ENCODE assay signal across 22 cellular contexts in genomic region chr4:158673633-158674032, GRCh38. TPM values are rescaled to one million over a fixed set of nuclear protein-coding genes. Genes with fewer than 3 reads are reported as not detected.
A peak's percentile ranks its signal among the peaks of the same experiment; 100 is the strongest.
DNase-seq lines count a peak whose midpoint lies in the region; ATAC-seq and TF ChIP-seq lines count a peak whose summit lies in the region.
"Had no signal": no experiment of that assay in that cellular context is flagged by ENCODE, and none has a peak within 500 bp of the region (broad histone marks: within the 10 kb centered on the region; RNA-seq: fewer than 3 reads in every experiment).

No MANE protein-coding gene starts in this region.

- peak overlapping the region; percentile 5 for H3K27ac Mint-ChIP-seq in T-helper 1 cell treated with Interleukin-12 subunit alpha and Interleukin-12 subunit beta and Interleukin-4 antibody, amounts not matched to agents 30 μg/mL and 1 μg/mL, for 36 hours
- no peak overlapping the region for H3K27ac Mint-ChIP-seq in activated T-helper 17 cell treated with anti-CD3 and anti-CD28 coated beads, Interleukin-2, amount 50 U/mL, for 72 hours
- no peak overlapping the region for H3K27ac Mint-ChIP-seq in natural killer cell treated with Interleukin-12 subunit alpha and Interleukin-12 subunit beta and Interleukin-15 and Interleukin-18, amount 100 ng/mL, for 72 hours
- H3K27ac Mint-ChIP-seq in activated CD8-positive, alpha-beta memory T cell treated with anti-CD3 and anti-CD28 coated beads, Interleukin-2, amount 10 ng/mL, durations not matched to agents 7 days and 5 days: no peak overlapping the region
- H3K27ac Mint-ChIP-seq: activated naive CD4-positive, alpha-beta T cell treated with anti-CD3 and anti-CD28 coated beads for 36 hours had no signal

- no peak for ATAC-seq in activated T-helper 17 cell treated with anti-CD3 and anti-CD28 coated beads, Interleukin-2, amount 50 U/mL, for 72 hours (replicated peaks)
- no peak for ATAC-seq in natural killer cell treated with Interleukin-12 subunit alpha and Interleukin-12 subunit beta and Interleukin-15 and Interleukin-18, amount 100 ng/mL, for 72 hours
- ATAC-seq in activated CD8-positive, alpha-beta memory T cell treated with anti-CD3 and anti-CD28 coated beads, Interleukin-2, amount 10 ng/mL, durations not matched to agents 7 days and 5 days: no peak

- H3K27me3 Mint-ChIP-seq in T-helper 1 cell treated with Interleukin-12 subunit alpha and Interleukin-12 subunit beta and Interleukin-4 antibody, amounts not matched to agents 30 μg/mL and 1 μg/mL, for 36 hours (ENCODE audit: low read depth): no peaks in the 10 kb centered on the region
- H3K27me3 Mint-ChIP-seq in activated T-helper 17 cell treated with anti-CD3 and anti-CD28 coated beads, Interleukin-2, amount 50 U/mL, for 72 hours: no peaks in the 10 kb centered on the region
- H3K27me3 Mint-ChIP-seq in natural killer cell treated with Interleukin-12 subunit alpha and Interleukin-12 subunit beta and Interleukin-15 and Interleukin-18, amount 100 ng/mL, for 72 hours: no peaks in the 10 kb centered on the region
- H3K27me3 Mint-ChIP-seq in activated CD8-positive, alpha-beta memory T cell treated with anti-CD3 and anti-CD28 coated beads, Interleukin-2, amount 10 ng/mL, durations not matched to agents 7 days and 5 days: no peaks in the 10 kb centered on the region
- H3K27me3 Mint-ChIP-seq: activated CD4-positive, alpha-beta T cell treated with anti-CD3 and anti-CD28 coated beads, Interleukin-2, amount 10 ng/mL, durations not matched to agents 7 days and 5 days had no signal

- CTCF ChIA-PET in activated CD8-positive, alpha-beta memory T cell treated with anti-CD3 and anti-CD28 coated beads, Interleukin-2, amount 10 ng/mL, durations not matched to agents 7 days and 5 days (lab: Charles Lee): interaction anchor here (1.3 to 1.5 kb wide), 2 partner anchors 17 to 529 kb away, joined by 3 to 5 read pairs; no protein-coding TSS in a partner anchor

- H3K9me3 Mint-ChIP-seq in T-helper 1 cell treated with Interleukin-12 subunit alpha and Interleukin-12 subunit beta and Interleukin-4 antibody, amounts not matched to agents 30 μg/mL and 1 μg/mL, for 36 hours: no peaks in the 10 kb centered on the region
- H3K9me3 Mint-ChIP-seq in activated T-helper 17 cell treated with anti-CD3 and anti-CD28 coated beads, Interleukin-2, amount 50 U/mL, for 72 hours: no peaks in the 10 kb centered on the region
- no peaks in the 10 kb centered on the region for H3K9me3 Mint-ChIP-seq in natural killer cell treated with Interleukin-12 subunit alpha and Interleukin-12 subunit beta and Interleukin-15 and Interleukin-18, amount 100 ng/mL, for 72 hours
- H3K9me3 Mint-ChIP-seq in activated CD8-positive, alpha-beta memory T cell treated with anti-CD3 and anti-CD28 coated beads, Interleukin-2, amount 10 ng/mL, durations not matched to agents 7 days and 5 days (ENCODE audit: low read depth): no peaks in the 10 kb centered on the region
- H3K9me3 Mint-ChIP-seq: activated CD4-positive, alpha-beta T cell treated with anti-CD3 and anti-CD28 coated beads, Interleukin-2, amount 10 ng/mL, durations not matched to agents 7 days and 5 days; activated naive CD4-positive, alpha-beta T cell treated with anti-CD3 and anti-CD28 coated beads for 36 hours had no signal

- H3K4me1 Mint-ChIP-seq in T-helper 1 cell treated with Interleukin-12 subunit alpha and Interleukin-12 subunit beta and Interleukin-4 antibody, amounts not matched to agents 30 μg/mL and 1 μg/mL, for 36 hours (ENCODE audit: low read depth): peaks cover 25% of the 10 kb centered on the region
- H3K4me1 Mint-ChIP-seq in activated T-helper 17 cell treated with anti-CD3 and anti-CD28 coated beads, Interleukin-2, amount 50 U/mL, for 72 hours: peaks cover 8% of the 10 kb centered on the region
- peaks cover 8 to 10% of the 10 kb centered on the region in 2 donors for H3K4me1 Mint-ChIP-seq in natural killer cell treated with Interleukin-12 subunit alpha and Interleukin-12 subunit beta and Interleukin-15 and Interleukin-18, amount 100 ng/mL, for 72 hours (ENCODE audit: low read depth in 2 of 2)
- peaks cover 28% of the 10 kb centered on the region for H3K4me1 Mint-ChIP-seq in activated CD8-positive, alpha-beta memory T cell treated with anti-CD3 and anti-CD28 coated beads, Interleukin-2, amount 10 ng/mL, durations not matched to agents 7 days and 5 days

- H3K4me3 ChIP-seq in KMS-11 (IDR thresholded peaks at IDR 0.05; ENCODE audit: insufficient read depth, low read depth, low read length): no peak overlapping the region
- H3K4me3 ChIP-seq: lung had no signal

- no peaks in the 10 kb centered on the region for H3K36me3 ChIP-seq in KMS-11 (ENCODE audit: insufficient read depth)
- H3K36me3 ChIP-seq: stomach had no signal

- H3K36me3 Mint-ChIP-seq in T-helper 1 cell treated with Interleukin-12 subunit alpha and Interleukin-12 subunit beta and Interleukin-4 antibody, amounts not matched to agents 30 μg/mL and 1 μg/mL, for 36 hours (ENCODE audit: low read depth): peaks cover under 1% of the 10 kb centered on the region
- peaks cover 28% of the 10 kb centered on the region for H3K36me3 Mint-ChIP-seq in activated T-helper 17 cell treated with anti-CD3 and anti-CD28 coated beads, Interleukin-2, amount 50 U/mL, for 72 hours (ENCODE audit: low read depth)
- H3K36me3 Mint-ChIP-seq in natural killer cell treated with Interleukin-12 subunit alpha and Interleukin-12 subunit beta and Interleukin-15 and Interleukin-18, amount 100 ng/mL, for 72 hours: peaks cover 7% of the 10 kb centered on the region
- peaks cover 8% of the 10 kb centered on the region for H3K36me3 Mint-ChIP-seq in activated CD8-positive, alpha-beta memory T cell treated with anti-CD3 and anti-CD28 coated beads, Interleukin-2, amount 10 ng/mL, durations not matched to agents 7 days and 5 days

- H3K79me2 ChIP-seq in KMS-11 (ENCODE audit: insufficient read depth, low read depth): peaks cover 26% of the 10 kb centered on the region

- no peak for TF ChIP-seq CTCF in KMS-11 (conservative IDR thresholded peaks at IDR 0.05; ENCODE audit: low read depth, low read length)

- H3K4me1 ChIP-seq in KMS-11 (ENCODE audit: low read depth, poor library complexity, severe bottlenecking): peaks cover 26% of the 10 kb centered on the region

- no peak overlapping the region for H3K9ac ChIP-seq in KMS-11

- no peaks in the 10 kb centered on the region for H3K27me3 ChIP-seq in KMS-11 (ENCODE audit: insufficient read depth, low read depth)
- H3K27me3 ChIP-seq: stomach had no signal

- H4K20me1 ChIP-seq in KMS-11 (ENCODE audit: insufficient read depth): no peaks in the 10 kb centered on the region; the same call in 1 of the 2 replicates

- H2AFZ ChIP-seq in KMS-11 (ENCODE audit: low read depth): no peak overlapping the region

- DNase-seq in T-helper 1 cell: no peak
- DNase-seq in natural killer cell treated with Interleukin-12 subunit alpha and Interleukin-12 subunit beta and Interleukin-15 and Interleukin-18, amount 100 ng/mL, for 72 hours (ENCODE audit: low spot score): no peak
- no peak for DNase-seq in dermis blood vessel endothelial cell
- no peak for DNase-seq in activated CD8-positive, alpha-beta memory T cell treated with anti-CD3 and anti-CD28 coated beads, Interleukin-2, amount 10 ng/mL, durations not matched to agents 7 days and 5 days
- no peak for DNase-seq in HCEC 1CT
- DNase-seq: 8988T; activated CD4-positive, alpha-beta T cell treated with anti-CD3 and anti-CD28 coated beads, Interleukin-2, amount 10 ng/mL, durations not matched to agents 7 days and 5 days; activated naive CD4-positive, alpha-beta T cell treated with anti-CD3 and anti-CD28 coated beads for 36 hours; activated T-cell treated with anti-CD3 and anti-CD28 coated beads for 4 hours; AML-193; Calu3; NCI-H1417 treated with DMSO at 0.1 percent for 48 hours; NCI-H524 treated with DMSO at 0.1 percent for 48 hours; nucleus accumbens; retina; stimulated activated CD4-positive, alpha-beta T cell treated with anti-CD3 and anti-CD28 coated beads, Interleukin-4, amount 100 ng/mL, for 4 hours; stomach; SW 1271 had no signal

- H3K4me2 ChIP-seq in KMS-11: peak overlapping the region; percentile 52

- no peak overlapping the region for H3K4me3 Mint-ChIP-seq in T-helper 1 cell treated with Interleukin-12 subunit alpha and Interleukin-12 subunit beta and Interleukin-4 antibody, amounts not matched to agents 30 μg/mL and 1 μg/mL, for 36 hours
- H3K4me3 Mint-ChIP-seq in activated T-helper 17 cell treated with anti-CD3 and anti-CD28 coated beads, Interleukin-2, amount 50 U/mL, for 72 hours: peak overlapping the region; percentile 99
- H3K4me3 Mint-ChIP-seq in natural killer cell treated with Interleukin-12 subunit alpha and Interleukin-12 subunit beta and Interleukin-15 and Interleukin-18, amount 100 ng/mL, for 72 hours: peak overlapping the region; percentile 9
- no peak overlapping the region for H3K4me3 Mint-ChIP-seq in activated CD8-positive, alpha-beta memory T cell treated with anti-CD3 and anti-CD28 coated beads, Interleukin-2, amount 10 ng/mL, durations not matched to agents 7 days and 5 days

- H3K27ac ChIP-seq in KMS-11: no peak overlapping the region

RNA-seq across cellular contexts. Expression of gene ETFDH, which starts 1.5 kb away (rescaled TPM):
- 10 to 100 TPM; 40.8 to 47.8 TPM for total RNA-seq in activated T-helper 17 cell treated with anti-CD3 and anti-CD28 coated beads, Interleukin-2, amount 50 U/mL, for 72 hours
- total RNA-seq in natural killer cell treated with Interleukin-12 subunit alpha and Interleukin-12 subunit beta and Interleukin-15 and Interleukin-18, amount 100 ng/mL, for 72 hours: 10 to 100 TPM; 29.9 to 36.1 TPM
- 19.2 and 21.3 TPM in 2 replicates for total RNA-seq in dermis blood vessel endothelial cell
- total RNA-seq in activated CD8-positive, alpha-beta memory T cell treated with anti-CD3 and anti-CD28 coated beads, Interleukin-2, amount 10 ng/mL, durations not matched to agents 7 days and 5 days: 10 to 100 TPM; 22.0 to 30.4 TPM

RNA-seq across cellular contexts. Expression of gene C4orf46, which starts 1.9 kb away (rescaled TPM):
- 10 to 100 TPM; 19.6 to 22.2 TPM for total RNA-seq in activated T-helper 17 cell treated with anti-CD3 and anti-CD28 coated beads, Interleukin-2, amount 50 U/mL, for 72 hours
- total RNA-seq in natural killer cell treated with Interleukin-12 subunit alpha and Interleukin-12 subunit beta and Interleukin-15 and Interleukin-18, amount 100 ng/mL, for 72 hours: 10 to 100 TPM; 12.8 to 14.5 TPM
- total RNA-seq in dermis blood vessel endothelial cell: 7.7 and 13.6 TPM in 2 replicates
- total RNA-seq in activated CD8-positive, alpha-beta memory T cell treated with anti-CD3 and anti-CD28 coated beads, Interleukin-2, amount 10 ng/mL, durations not matched to agents 7 days and 5 days: 10 to 100 TPM; 17.9 to 20.2 TPM

RNA-seq across cellular contexts. Expression of gene PPID, which starts 49.6 kb away (rescaled TPM):
- total RNA-seq in activated T-helper 17 cell treated with anti-CD3 and anti-CD28 coated beads, Interleukin-2, amount 50 U/mL, for 72 hours: 100 to 1,000 TPM in 1 of 2 donors, 10 to 100 TPM in 1; 54.6 to 151 TPM
- 10 to 100 TPM; 32.8 to 55.6 TPM for total RNA-seq in natural killer cell treated with Interleukin-12 subunit alpha and Interleukin-12 subunit beta and Interleukin-15 and Interleukin-18, amount 100 ng/mL, for 72 hours
- total RNA-seq in dermis blood vessel endothelial cell: 26.4 and 35.1 TPM in 2 replicates
- total RNA-seq in activated CD8-positive, alpha-beta memory T cell treated with anti-CD3 and anti-CD28 coated beads, Interleukin-2, amount 10 ng/mL, durations not matched to agents 7 days and 5 days: 10 to 100 TPM; 39.4 to 43.9 TPM

Comparison
In these comparisons a context has a peak if more than half of its experiments do, and no peak if none do; other contexts are left out.
1. H3K4me3 Mint-ChIP-seq: peak in activated T-helper 17 cell treated with anti-CD3 and anti-CD28 coated beads, Interleukin-2, amount 50 U/mL, for 72 hours (single experiment) and natural killer cell treated with Interleukin-12 subunit alpha and Interleukin-12 subunit beta and Interleukin-15 and Interleukin-18, amount 100 ng/mL, for 72 hours (single experiment); none in T-helper 1 cell treated with Interleukin-12 subunit alpha and Interleukin-12 subunit beta and Interleukin-4 antibody, amounts not matched to agents 30 μg/mL and 1 μg/mL, for 36 hours (single experiment) and activated CD8-positive, alpha-beta memory T cell treated with anti-CD3 and anti-CD28 coated beads, Interleukin-2, amount 10 ng/mL, durations not matched to agents 7 days and 5 days (single experiment).